9 cellular contexts compared by ENCODE assay signal in the genomic region with DNA sequence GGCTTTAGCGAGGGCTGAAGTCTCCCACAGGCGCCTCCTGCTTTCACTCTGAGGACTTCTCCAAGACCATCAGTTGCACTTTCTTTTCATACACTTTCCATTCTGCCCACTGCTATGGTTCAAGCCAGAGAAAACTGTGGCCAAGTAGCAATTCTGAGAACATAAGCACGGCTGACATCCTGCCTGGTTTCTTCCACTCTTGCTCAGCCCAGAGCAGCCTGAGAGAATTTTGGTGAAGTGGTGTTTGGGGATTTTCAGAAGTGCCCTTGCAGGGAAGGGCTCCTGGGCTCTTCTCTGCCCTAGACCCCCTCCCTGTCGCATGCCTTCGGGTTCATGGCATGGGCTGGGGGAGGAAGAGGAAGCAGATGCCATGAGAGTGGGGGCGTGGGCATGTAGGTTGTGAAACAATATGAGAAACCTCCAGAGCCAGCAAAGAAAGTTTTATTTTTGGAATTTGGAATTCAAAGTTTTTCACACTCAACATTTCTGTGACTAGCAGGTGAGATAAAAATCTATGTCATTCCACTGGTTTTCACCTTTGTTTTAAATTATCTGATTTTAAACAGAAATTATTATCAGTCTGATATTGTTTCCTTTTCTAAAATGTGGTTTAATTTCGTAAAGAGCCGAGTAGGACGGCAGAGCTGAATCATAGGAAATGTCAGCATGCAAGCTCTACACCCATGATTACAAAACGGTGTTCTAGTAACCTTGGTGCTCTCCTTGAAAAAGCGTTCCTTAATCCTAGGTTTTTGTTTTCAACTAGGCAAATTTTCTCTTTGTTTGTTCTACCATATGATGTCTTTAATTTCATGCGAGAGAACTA. TPM values are rescaled to one million over a fixed set of nuclear protein-coding genes. Genes with fewer than 3 reads are reported as not detected.
A peak's percentile ranks its signal among the peaks of the same experiment; 100 is the strongest.
DNase-seq lines count a peak whose midpoint lies in the region; ATAC-seq and TF ChIP-seq lines count a peak whose summit lies in the region.
"Had no signal": no experiment of that assay in that cellular context is flagged by ENCODE, and none has a peak within 500 bp of the region (broad histone marks: within the 10 kb centered on the region; RNA-seq: fewer than 3 reads in every experiment).

No MANE protein-coding gene starts in this region.

- H3K4me2 ChIP-seq in osteoblast (ENCODE audit: insufficient read depth, low read length), result peak overlapping the region; percentile 32

- no peak for TF ChIP-seq CTCF in osteoblast (IDR thresholded peaks at IDR 0.05; ENCODE audit: extremely low read depth, low read depth, low read length)
- no peak for TF ChIP-seq CTCF in upper lobe of right lung (IDR thresholded peaks at IDR 0.05)

- peaks cover 52% of the 10 kb centered on the region for H3K4me1 Mint-ChIP-seq in activated naive CD8-positive, alpha-beta T cell treated with anti-CD3 and anti-CD28 coated beads for 36 hours

- H4K20me1 ChIP-seq in osteoblast (ENCODE audit: insufficient read depth, low read length), result no peaks in the 10 kb centered on the region

- H3K36me3 ChIP-seq in osteoblast (ENCODE audit: insufficient read depth, low read length) (no peaks in the 10 kb centered on the region), upper lobe of right lung (no peaks in the 10 kb centered on the region)
- H3K36me3 ChIP-seq: WERI-Rb-1 had no signal

- H3K9me3 Mint-ChIP-seq in activated naive CD8-positive, alpha-beta T cell treated with anti-CD3 and anti-CD28 coated beads for 36 hours, result peaks cover 36% of the 10 kb centered on the region

- H3K79me2 ChIP-seq in osteoblast (ENCODE audit: insufficient read depth, low read length), result no peaks in the 10 kb centered on the region

- peak overlapping the region; percentile 82 for H3K4me3 Mint-ChIP-seq in activated naive CD8-positive, alpha-beta T cell treated with anti-CD3 and anti-CD28 coated beads for 36 hours

- H3K36me3 Mint-ChIP-seq in activated naive CD8-positive, alpha-beta T cell treated with anti-CD3 and anti-CD28 coated beads for 36 hours, result peaks cover 47% of the 10 kb centered on the region

- intact Hi-C loops in upper lobe of right lung (cut with DNase I), result no loop called here

- H3K9me3 ChIP-seq in osteoblast (ENCODE audit: low read depth, low read length) (peaks cover 2% of the 10 kb centered on the region), upper lobe of right lung (no peaks in the 10 kb centered on the region)

- H3K27ac ChIP-seq in osteoblast (ENCODE audit: low read depth, low read length), result no peak overlapping the region
- H3K27ac ChIP-seq in upper lobe of right lung, result peak overlapping the region; percentile 70
- H3K27ac ChIP-seq: WERI-Rb-1 had no signal

- no peak overlapping the region for H3K4me3 ChIP-seq in osteoblast (ENCODE audit: insufficient read depth, low read length)
- peak overlapping the region; percentile 2 for H3K4me3 ChIP-seq in upper lobe of right lung

- H3K27ac Mint-ChIP-seq in activated naive CD8-positive, alpha-beta T cell treated with anti-CD3 and anti-CD28 coated beads for 36 hours, result peak overlapping the region; percentile 99

- peak overlapping the region; percentile 11 for H2AFZ ChIP-seq in osteoblast (ENCODE audit: low read length)

- peak; percentile 62 for DNase-seq in activated naive CD4-positive, alpha-beta T cell treated with Interleukin-2 at 50 U/mL for 16 hours
- DNase-seq in activated naive CD4-positive, alpha-beta T cell (lab: John Stamatoyannopoulos, UW), result no peak
- peak; percentile 59 for DNase-seq in activated naive CD8-positive, alpha-beta T cell treated with anti-CD3 and anti-CD28 coated beads for 36 hours
- no peak for DNase-seq in osteoblast (ENCODE audit: insufficient read length, low spot score, missing footprints)
- DNase-seq in upper lobe of right lung, result peak; percentile 79
- DNase-seq in NCI-H1105 (lab: John Stamatoyannopoulos, UW), result no peak
- DNase-seq: WERI-Rb-1 had no signal

- ATAC-seq in upper lobe of right lung (peak; percentile 92), HG02678 (IDR thresholded peaks at IDR 0.05; ENCODE audit: unreplicated experiment) (no peak), GM21526 (IDR thresholded peaks at IDR 0.05; ENCODE audit: low FRiP score, unreplicated experiment) (no peak)

- peaks cover 4% of the 10 kb centered on the region for H3K27me3 ChIP-seq in osteoblast (ENCODE audit: insufficient read depth, low read length)
- H3K27me3 ChIP-seq in upper lobe of right lung, result no peaks in the 10 kb centered on the region

- H3K27me3 Mint-ChIP-seq in activated naive CD8-positive, alpha-beta T cell treated with anti-CD3 and anti-CD28 coated beads for 36 hours, result no peaks in the 10 kb centered on the region

- peaks cover 22% of the 10 kb centered on the region for H3K4me1 ChIP-seq in osteoblast (ENCODE audit: insufficient read depth, low read length)
- peaks cover 6% of the 10 kb centered on the region for H3K4me1 ChIP-seq in upper lobe of right lung

RNA-seq across cellular contexts. Expression of gene TNFSF8, which starts 27.8 kb away (rescaled TPM):
- total RNA-seq in activated naive CD8-positive, alpha-beta T cell treated with anti-CD3 and anti-CD28 coated beads for 36 hours, result 10 to 100 TPM; 57.3 to 59.9 TPM
- total RNA-seq in osteoblast (not detected in 2 replicates), upper lobe of right lung (3.8 TPM)

Comparison
In these comparisons a context has a peak if more than half of its experiments do, and no peak if none do; other contexts are left out.
1. DNase-seq: peak in activated naive CD4-positive, alpha-beta T cell treated with Interleukin-2 at 50 U/mL for 16 hours (single experiment), activated naive CD8-positive, alpha-beta T cell treated with anti-CD3 and anti-CD28 coated beads for 36 hours (single experiment) and upper lobe of right lung (single experiment); none in activated naive CD4-positive, alpha-beta T cell (0 of 4), osteoblast (single experiment) and NCI-H1105 (single experiment).
2. RNA of gene TNFSF8, which starts 27.8 kb away (total RNA-seq): 57.3 to 59.9 TPM in activated naive CD8-positive, alpha-beta T cell treated with anti-CD3 and anti-CD28 coated beads for 36 hours; 3.8 TPM in upper lobe of right lung (single experiment) and not detected in osteoblast; every median in the first group is over 10 times any median in the second.